ENCODE assay signal across 8 cellular contexts in genomic region chr1:179953974-179954493, GRCh38. TPM values are rescaled to one million over a fixed set of nuclear protein-coding genes. Genes with fewer than 3 reads are reported as not detected.
DNase-seq lines count a peak whose midpoint lies in the region; ATAC-seq lines count a peak whose summit lies in the region.

No MANE protein-coding gene starts in this region.

- H3K36me3 Mint-ChIP-seq in activated naive CD4-positive, alpha-beta T cell treated with anti-CD3 and anti-CD28 coated beads, Interleukin-2, amount 50 U/mL, for 24 hours: no peaks in the 10 kb centered on the region

- peak overlapping the region; percentile 92 to 99 (median 98) for H3K9ac ChIP-seq in skeletal muscle tissue (ENCODE audit: low read depth in 1 of 3, low read length in 3 of 3)

- H3K9me3 ChIP-seq in right cardiac atrium (ENCODE audit: control insufficient read depth, low read length): no peaks in the 10 kb centered on the region
- no peaks in the 10 kb centered on the region for H3K9me3 ChIP-seq in skeletal muscle tissue (ENCODE audit: control insufficient read depth in 3 of 3, low read length in 3 of 3)

- peaks cover 2% of the 10 kb centered on the region for H3K4me1 ChIP-seq in right cardiac atrium (ENCODE audit: control insufficient read depth, insufficient read depth, low read length)
- peaks cover 5 to 18% (median 17%) of the 10 kb centered on the region in 3 donors for H3K4me1 ChIP-seq in skeletal muscle tissue (ENCODE audit: control insufficient read depth in 3 of 3, insufficient read depth in 3 of 3, low read length in 3 of 3)

- no peaks in the 10 kb centered on the region for H3K27me3 Mint-ChIP-seq in activated naive CD4-positive, alpha-beta T cell treated with anti-CD3 and anti-CD28 coated beads, Interleukin-2, amount 50 U/mL, for 24 hours

- 1% methylated on average over 19 of the region's 19 CpGs for WGBS in right cardiac atrium

- peak overlapping the region; percentile 91 for H3K4me3 Mint-ChIP-seq in activated naive CD4-positive, alpha-beta T cell treated with anti-CD3 and anti-CD28 coated beads, Interleukin-2, amount 50 U/mL, for 24 hours

- DNase-seq in activated T-cell treated with anti-CD3 and anti-CD28 coated beads for 1 hour (ENCODE audit: low read depth) (peak; percentile 7), RKO (ENCODE audit: low spot score) (peak; percentile 79), right cardiac atrium (peak in 1 of 3 donors; percentile 50), NCI-H524 treated with DMSO at 0.1 percent for 48 hours (lab: John Stamatoyannopoulos, UW) (no peak)
- DNase-seq in activated T-cell treated with anti-CD3 and anti-CD28 coated beads, Interleukin-2, amount 50 U/mL, for 1 hour: no peak

- ATAC-seq in HG03571 (IDR thresholded peaks at IDR 0.05; ENCODE audit: unreplicated experiment): peak; percentile 14
- peak; percentile 4 to 10 for ATAC-seq in right cardiac atrium

- H3K36me3 ChIP-seq in skeletal muscle tissue (ENCODE audit: control insufficient read depth in 3 of 3, insufficient read depth in 3 of 3, low read length in 3 of 3): no peaks in the 10 kb centered on the region

- H3K27me3 ChIP-seq in right cardiac atrium (ENCODE audit: control insufficient read depth, insufficient read depth) (no peaks in the 10 kb centered on the region), skeletal muscle tissue (ENCODE audit: control insufficient read depth in 3 of 3, insufficient read depth in 3 of 3, low read length in 3 of 3) (no peaks in the 10 kb centered on the region)

- peaks cover 57% of the 10 kb centered on the region for H3K4me1 Mint-ChIP-seq in activated naive CD4-positive, alpha-beta T cell treated with anti-CD3 and anti-CD28 coated beads, Interleukin-2, amount 50 U/mL, for 24 hours

- H3K27ac Mint-ChIP-seq in activated naive CD4-positive, alpha-beta T cell treated with anti-CD3 and anti-CD28 coated beads, Interleukin-2, amount 50 U/mL, for 24 hours: peak overlapping the region; percentile 94

- no peaks in the 10 kb centered on the region for H3K9me3 Mint-ChIP-seq in activated naive CD4-positive, alpha-beta T cell treated with anti-CD3 and anti-CD28 coated beads, Interleukin-2, amount 50 U/mL, for 24 hours

- intact Hi-C loops in right cardiac atrium (cut with DNase I): loop anchor here in 1 of 4 donors (10.0 kb wide), 1 partner anchor 69 kb away; the partner anchor contains the start of gene TOR1AIP1

- H3K4me3 ChIP-seq in right cardiac atrium (ENCODE audit: low read length) (peak overlapping the region; percentile 53), skeletal muscle tissue (ENCODE audit: low read length in 3 of 3) (peak overlapping the region; percentile 78 to 94 (median 89))

- peak overlapping the region; percentile 90 for H3K27ac ChIP-seq in right cardiac atrium (ENCODE audit: low read length)
- peak overlapping the region; percentile 97 for H3K27ac ChIP-seq in skeletal muscle tissue (ENCODE audit: low read depth, low read length)

RNA-seq across cellular contexts. Expression of gene CEP350, which starts 0.6 kb away (rescaled TPM):
- total RNA-seq in right cardiac atrium (10 to 100 TPM; 34.3 to 40.3 (median 36.1) TPM), skeletal muscle tissue (71.5 TPM)
- 6.8 TPM for polyA plus RNA-seq in right cardiac atrium

Comparison
In these comparisons a context has a peak if more than half of its experiments do, and no peak if none do; other contexts are left out.
1. DNase-seq: peak in activated T-cell treated with anti-CD3 and anti-CD28 coated beads for 1 hour (single experiment) and RKO (single experiment); none in activated T-cell treated with anti-CD3 and anti-CD28 coated beads, Interleukin-2, amount 50 U/mL, for 1 hour (single experiment) and NCI-H524 treated with DMSO at 0.1 percent for 48 hours (single experiment).